Comparison of ENCODE assay signal across 15 cellular contexts in the genomic region with DNA sequence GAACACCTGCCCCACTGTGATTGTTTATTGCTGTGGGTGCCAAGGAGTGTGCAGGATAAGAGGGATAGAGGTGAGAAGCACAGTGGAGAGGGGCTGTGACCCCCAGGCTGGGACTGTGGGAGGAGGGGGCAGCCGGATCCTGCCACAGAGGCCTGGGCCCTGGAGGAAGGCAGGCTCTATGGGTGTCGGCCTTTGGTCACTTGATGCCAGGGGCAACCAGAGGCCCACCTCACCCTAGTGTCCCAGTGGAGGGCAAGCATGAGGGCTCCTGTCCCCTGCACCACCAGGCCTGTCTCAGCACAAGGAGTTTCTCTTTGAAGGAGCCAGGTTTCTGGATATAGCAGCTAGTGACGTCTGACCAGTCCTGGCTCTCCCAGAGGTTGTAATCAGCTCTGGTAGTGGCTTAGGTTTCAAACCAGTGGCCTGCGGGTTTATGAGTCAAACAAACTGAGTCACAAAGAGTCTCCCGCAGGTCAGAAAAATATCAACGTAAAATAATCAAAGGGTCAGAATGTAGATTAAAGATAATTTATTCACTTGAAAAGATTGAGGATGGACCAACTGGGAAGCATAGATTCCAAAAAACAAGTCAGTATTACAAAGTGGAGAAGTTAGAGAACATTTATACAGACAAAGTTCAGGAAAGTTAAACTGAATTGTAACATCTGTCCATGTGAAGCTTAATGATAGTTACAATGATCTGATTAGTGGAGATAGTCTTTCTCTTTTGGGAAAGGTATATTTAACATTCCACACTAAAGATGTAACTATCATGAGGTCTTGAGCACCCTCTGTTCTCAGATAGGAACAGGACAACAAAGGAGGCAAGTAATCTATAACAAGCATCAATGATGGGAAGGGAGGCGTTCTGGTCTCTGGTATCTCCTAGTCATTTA. TPM values are rescaled to one million over a fixed set of nuclear protein-coding genes. Genes with fewer than 3 reads are reported as not detected.
DNase-seq lines count a peak whose midpoint lies in the region; ATAC-seq and TF ChIP-seq lines count a peak whose summit lies in the region.
"Had no signal": no experiment of that assay in that cellular context is flagged by ENCODE, and none has a peak within 500 bp of the region (broad histone marks: within the 10 kb centered on the region; RNA-seq: fewer than 3 reads in every experiment).

No MANE protein-coding gene starts in this region.

- peaks cover 7% of the 10 kb centered on the region for H3K4me1 ChIP-seq in Caco-2
- H3K4me1 ChIP-seq in mammary epithelial cell (ENCODE audit: insufficient read depth, low read length) = no peaks in the 10 kb centered on the region
- H3K4me1 ChIP-seq: BLaER1 treated with 17β-estradiol and CSF1 and Interleukin-3, amounts not matched to agents 10 nM and 100 nM; psoas muscle had no signal

- H3K4me3 ChIP-seq in Caco-2 (ENCODE audit: low read depth, low read length) (no peak overlapping the region), mammary epithelial cell (replicated peaks in 1 of 3; ENCODE audit: insufficient read depth in 1 of 3, low read depth in 2 of 3, low read length in 3 of 3) (no peak overlapping the region)
- H3K4me3 ChIP-seq: BLaER1 treated with 17β-estradiol and CSF1 and Interleukin-3, amounts not matched to agents 10 nM and 100 nM; psoas muscle had no signal

- DNase-seq in Caco-2 (peak in 1 of 2 experiments; percentile 41), LHCN-M2 (ENCODE audit: low read depth) (peak; percentile 74), mammary epithelial cell (peak; percentile 74), myocyte (ENCODE audit: low read depth) (peak; percentile 78), NCI-H2081 treated with DMSO at 0.1 percent for 48 hours (lab: John Stamatoyannopoulos, UW) (no peak), SKM-1 treated with dmso at 0.1 percent for 144 hours (lab: John Stamatoyannopoulos, UW; ENCODE audit: unreplicated experiment) (no peak)
- DNase-seq in activated CD8-positive, alpha-beta memory T cell treated with anti-CD3 and anti-CD28 coated beads, Interleukin-2, amount 10 ng/mL, durations not matched to agents 7 days and 5 days = no peak
- DNase-seq: aorta; GF-D8; psoas muscle; Right ventricle myocardium superior; stimulated activated naive CD4-positive, alpha-beta T cell had no signal

- in situ Hi-C loops in mammary epithelial cell (cut with MboI; ENCODE audit: low sequenced_read_pairs in 2 of 2) = no loop called here

- no peak for TF ChIP-seq CTCF in Caco-2 (IDR thresholded peaks at IDR 0.05; ENCODE audit: insufficient read depth in 1 of 2, low read depth in 1 of 2, low read length in 1 of 2, severe bottlenecking in 1 of 2, unreplicated experiment in 1 of 2)
- no peak for TF ChIP-seq CTCF in mammary epithelial cell (conservative IDR thresholded peaks at IDR 0.05 in 1 of 2, IDR thresholded peaks at IDR 0.05 in 1 of 2; ENCODE audit: extremely low read depth in 1 of 2, insufficient read depth in 1 of 2, low read depth in 1 of 2, low read length in 2 of 2)

- POLR2A ChIA-PET in Caco-2 (lab: Charles Lee) = no interaction called here

- WGBS in mammary epithelial cell (ENCODE audit: low coverage, missing lambda C conversion rate) = 84% methylated on average over 7 of the region's 7 CpGs

- no peaks in the 10 kb centered on the region for H4K20me1 ChIP-seq in mammary epithelial cell (ENCODE audit: insufficient read depth, low read length)
- H4K20me1 ChIP-seq: BLaER1 treated with 17β-estradiol and CSF1 and Interleukin-3, amounts not matched to agents 10 nM and 100 nM had no signal

- H3K9me3 ChIP-seq in Caco-2 (no peaks in the 10 kb centered on the region), mammary epithelial cell (replicated peaks; ENCODE audit: insufficient read depth, low read length) (no peaks in the 10 kb centered on the region)
- H3K9me3 ChIP-seq: psoas muscle had no signal

- H3K9ac ChIP-seq in mammary epithelial cell (ENCODE audit: insufficient read depth, low read length) = no peak overlapping the region
- H3K9ac ChIP-seq: BLaER1 treated with 17β-estradiol and CSF1 and Interleukin-3, amounts not matched to agents 10 nM and 100 nM had no signal

- H2AFZ ChIP-seq in mammary epithelial cell (ENCODE audit: low read depth, low read length) = no peak overlapping the region

- no peaks in the 10 kb centered on the region for H3K27me3 Mint-ChIP-seq in Caco-2 (ENCODE audit: insufficient read depth, unreplicated experiment)
- peaks cover 12% of the 10 kb centered on the region for H3K27me3 Mint-ChIP-seq in activated CD8-positive, alpha-beta memory T cell treated with anti-CD3 and anti-CD28 coated beads, Interleukin-2, amount 10 ng/mL, durations not matched to agents 7 days and 5 days

- H3K27me3 ChIP-seq in Caco-2 (replicated peaks; ENCODE audit: control insufficient read depth, insufficient read depth, low read length) (no peaks in the 10 kb centered on the region), mammary epithelial cell (ENCODE audit: insufficient read depth, low read length) (no peaks in the 10 kb centered on the region)
- H3K27me3 ChIP-seq: BLaER1 treated with 17β-estradiol and CSF1 and Interleukin-3, amounts not matched to agents 10 nM and 100 nM had no signal

- CTCF ChIA-PET in Caco-2 (lab: Charles Lee) = interaction anchor here (1.6 kb wide), 1 partner anchor 17 kb away, joined by 3 read pairs; no protein-coding TSS in a partner anchor
- CTCF ChIA-PET in mammary epithelial cell (lab: Charles Lee; ENCODE audit: low non-redundant PET) = no interaction called here
- CTCF ChIA-PET in activated CD8-positive, alpha-beta memory T cell treated with anti-CD3 and anti-CD28 coated beads, Interleukin-2, amount 10 ng/mL, durations not matched to agents 7 days and 5 days (lab: Charles Lee) = no interaction called here

- H3K4me3 Mint-ChIP-seq in Caco-2 (ENCODE audit: unreplicated experiment) = no peak overlapping the region
- H3K4me3 Mint-ChIP-seq in activated CD8-positive, alpha-beta memory T cell treated with anti-CD3 and anti-CD28 coated beads, Interleukin-2, amount 10 ng/mL, durations not matched to agents 7 days and 5 days = no peak overlapping the region
- H3K4me3 Mint-ChIP-seq: memory B cell had no signal

- no peak for ATAC-seq in activated CD8-positive, alpha-beta memory T cell treated with anti-CD3 and anti-CD28 coated beads, Interleukin-2, amount 10 ng/mL, durations not matched to agents 7 days and 5 days
- no peak for ATAC-seq in HG02970 (IDR thresholded peaks at IDR 0.05; ENCODE audit: low FRiP score, unreplicated experiment)
- ATAC-seq: psoas muscle had no signal

- no peaks in the 10 kb centered on the region for H3K36me3 Mint-ChIP-seq in Caco-2 (ENCODE audit: insufficient read depth, unreplicated experiment)
- no peaks in the 10 kb centered on the region for H3K36me3 Mint-ChIP-seq in activated CD8-positive, alpha-beta memory T cell treated with anti-CD3 and anti-CD28 coated beads, Interleukin-2, amount 10 ng/mL, durations not matched to agents 7 days and 5 days
- H3K36me3 Mint-ChIP-seq: memory B cell had no signal

- no peak overlapping the region for H3K27ac ChIP-seq in mammary epithelial cell (ENCODE audit: insufficient read depth, low read depth, low read length)
- H3K27ac ChIP-seq: BLaER1 treated with 17β-estradiol and CSF1 and Interleukin-3, amounts not matched to agents 10 nM and 100 nM; psoas muscle had no signal

- peaks cover 2% of the 10 kb centered on the region for H3K9me3 Mint-ChIP-seq in Caco-2 (ENCODE audit: unreplicated experiment)
- H3K9me3 Mint-ChIP-seq in activated CD8-positive, alpha-beta memory T cell treated with anti-CD3 and anti-CD28 coated beads, Interleukin-2, amount 10 ng/mL, durations not matched to agents 7 days and 5 days (ENCODE audit: low read depth) = no peaks in the 10 kb centered on the region
- H3K9me3 Mint-ChIP-seq: memory B cell had no signal

- H3K36me3 ChIP-seq in Caco-2 (ENCODE audit: control insufficient read depth, insufficient read depth, low read length) (no peaks in the 10 kb centered on the region), mammary epithelial cell (ENCODE audit: insufficient read depth, low read length) (no peaks in the 10 kb centered on the region)
- H3K36me3 ChIP-seq: BLaER1 treated with 17β-estradiol and CSF1 and Interleukin-3, amounts not matched to agents 10 nM and 100 nM had no signal

- H3K4me1 Mint-ChIP-seq in Caco-2 (ENCODE audit: low read depth, unreplicated experiment) = peaks cover 16% of the 10 kb centered on the region
- no peaks in the 10 kb centered on the region for H3K4me1 Mint-ChIP-seq in activated CD8-positive, alpha-beta memory T cell treated with anti-CD3 and anti-CD28 coated beads, Interleukin-2, amount 10 ng/mL, durations not matched to agents 7 days and 5 days
- H3K4me1 Mint-ChIP-seq: memory B cell had no signal

- no TSS peak for BruUV-seq in Caco-2 (replicated peaks; lab: Mats Ljungman, UMichigan)
- no TSS peak for BruUV-seq in mammary epithelial cell (replicated peaks; lab: Mats Ljungman, UMichigan)

- no peak overlapping the region for H3K4me2 ChIP-seq in mammary epithelial cell (ENCODE audit: insufficient read depth, low read depth, low read length)
- H3K4me2 ChIP-seq: BLaER1 treated with 17β-estradiol and CSF1 and Interleukin-3, amounts not matched to agents 10 nM and 100 nM had no signal

- intact Hi-C loops in Caco-2 (cut with micrococcal nuclease; ENCODE audit: unreplicated experiment) (no loop called here), mammary epithelial cell (cut with micrococcal nuclease) (no loop called here)

- no peaks in the 10 kb centered on the region for H3K79me2 ChIP-seq in mammary epithelial cell (ENCODE audit: insufficient read depth, low read length)

- dilution Hi-C loops in mammary epithelial cell (cut with HindIII; ENCODE audit: low sequenced_read_pairs) = no loop called here

- peak overlapping the region; percentile 11 for H3K27ac Mint-ChIP-seq in Caco-2 (ENCODE audit: unreplicated experiment)
- H3K27ac Mint-ChIP-seq in activated CD8-positive, alpha-beta memory T cell treated with anti-CD3 and anti-CD28 coated beads, Interleukin-2, amount 10 ng/mL, durations not matched to agents 7 days and 5 days = no peak overlapping the region
- H3K27ac Mint-ChIP-seq: memory B cell had no signal

RNA-seq across cellular contexts. Expression of gene ZNF488, which starts 37.2 kb away (rescaled TPM):
- 5.6 and 8.7 TPM in 2 replicates for total RNA-seq in Caco-2 (2022)
- 0.11 TPM in 1 of 2 replicates, not detected in the other for total RNA-seq in LHCN-M2 (2014; rRNA removed)
- 0.04 TPM for polyA plus RNA-seq in LHCN-M2 (2012)
- 1 to 10 TPM in 1 of 2 donors, under 1 TPM in 1; 0.67 to 1.4 TPM for total RNA-seq in mammary epithelial cell
- polyA plus RNA-seq in mammary epithelial cell = 3.5 TPM
- polyA minus RNA-seq in mammary epithelial cell = 5.2 TPM
- total RNA-seq in myocyte = 0.19 and 0.31 TPM in 2 replicates
- 0.03 TPM for polyA plus RNA-seq in myocyte (2012)
- total RNA-seq in activated CD8-positive, alpha-beta memory T cell treated with anti-CD3 and anti-CD28 coated beads, Interleukin-2, amount 10 ng/mL, durations not matched to agents 7 days and 5 days = under 1 TPM in 1 of 2 experiments, not detected in 1; 0.12 TPM
- total RNA-seq: Right ventricle myocardium superior had no signal

Comparison
In these comparisons a context has a peak if more than half of its experiments do, and no peak if none do; other contexts are left out.
1. DNase-seq: peak in LHCN-M2 (single experiment), mammary epithelial cell (single experiment) and myocyte (single experiment); none in activated CD8-positive, alpha-beta memory T cell treated with anti-CD3 and anti-CD28 coated beads, Interleukin-2, amount 10 ng/mL, durations not matched to agents 7 days and 5 days (single experiment), NCI-H2081 treated with DMSO at 0.1 percent for 48 hours (single experiment) and SKM-1 treated with dmso at 0.1 percent for 144 hours (single experiment).